8 cellular contexts compared by ENCODE assay signal in genomic region chr17:12730931-12731521, GRCh38. TPM values are rescaled to one million over a fixed set of nuclear protein-coding genes. Genes with fewer than 3 reads are reported as not detected.
A peak's percentile ranks its signal among the peaks of the same experiment; 100 is the strongest.
DNase-seq lines count a peak whose midpoint lies in the region; ATAC-seq, FAIRE-seq and TF ChIP-seq lines count a peak whose summit lies in the region.

No MANE protein-coding gene starts in this region.

- H3K9me3 Mint-ChIP-seq in CD8-positive, alpha-beta memory T cell: peaks cover 0 to 8% (median 2%) of the 10 kb centered on the region in 5 donors

- DNase-seq in HTR-8/SVneo (ENCODE audit: insufficient read length, low spot score) (peak; percentile 6), ecto neural progenitor cell (ENCODE audit: low spot score) (peak; percentile 80), left kidney (ENCODE audit: low read depth, low spot score) (peak; percentile 76), thoracic aorta (ENCODE audit: low spot score) (peak; percentile 87), SK-N-DZ (ENCODE audit: low spot score) (no peak)
- DNase-seq in central memory CD4-positive, alpha-beta T cell: no peak
- DNase-seq in CD8-positive, alpha-beta memory T cell: no peak

- FAIRE-seq in HTR-8/SVneo (lab: Jason Lieb, UNC): no peak

- peaks cover under 1% of the 10 kb centered on the region for H3K36me3 ChIP-seq in thoracic aorta
- no peaks in the 10 kb centered on the region for H3K36me3 ChIP-seq in CD8-positive, alpha-beta memory T cell (ENCODE audit: insufficient read depth, low read length)

- H3K27ac Mint-ChIP-seq in CD8-positive, alpha-beta memory T cell: no peak overlapping the region

- no peak for TF ChIP-seq CTCF in thoracic aorta (IDR thresholded peaks at IDR 0.05)

- CTCF ChIA-PET in CD8-positive, alpha-beta memory T cell (lab: Charles Lee): no interaction called here

- H3K36me3 Mint-ChIP-seq in CD8-positive, alpha-beta memory T cell: no peaks in the 10 kb centered on the region

- ATAC-seq in thoracic aorta (ENCODE audit: insufficient number of reproducible peaks, low FRiP score, low read depth) (peak; percentile 62), GM21576 (IDR thresholded peaks at IDR 0.05; ENCODE audit: unreplicated experiment) (no peak)

- H3K4me1 ChIP-seq in thoracic aorta (ENCODE audit: control insufficient read depth in 1 of 2, low read depth in 2 of 2): peaks cover 9 to 50% of the 10 kb centered on the region in 2 donors
- no peaks in the 10 kb centered on the region for H3K4me1 ChIP-seq in CD8-positive, alpha-beta memory T cell (ENCODE audit: insufficient read depth, low read length)

- POLR2A ChIA-PET in CD8-positive, alpha-beta memory T cell (lab: Charles Lee): no interaction called here

- H3K27me3 Mint-ChIP-seq in CD8-positive, alpha-beta memory T cell: no peaks in the 10 kb centered on the region

- no peaks in the 10 kb centered on the region for H3K4me1 Mint-ChIP-seq in CD8-positive, alpha-beta memory T cell

- H3K4me3 ChIP-seq in thoracic aorta: peak overlapping the region; percentile 1
- H3K4me3 ChIP-seq in CD8-positive, alpha-beta memory T cell (ENCODE audit: low read length): no peak overlapping the region

- no peaks in the 10 kb centered on the region for H3K27me3 ChIP-seq in thoracic aorta (replicated peaks; ENCODE audit: insufficient read depth)
- no peaks in the 10 kb centered on the region for H3K27me3 ChIP-seq in CD8-positive, alpha-beta memory T cell (ENCODE audit: insufficient read depth, low read length, poor library complexity, severe bottlenecking)

- H3K27ac ChIP-seq in thoracic aorta: peak overlapping the region; percentile 63 to 86
- H3K27ac ChIP-seq in CD8-positive, alpha-beta memory T cell (ENCODE audit: low read depth, low read length): no peak overlapping the region

- no peak overlapping the region for H3K4me3 Mint-ChIP-seq in CD8-positive, alpha-beta memory T cell

- no peaks in the 10 kb centered on the region for H3K9me3 ChIP-seq in thoracic aorta
- no peaks in the 10 kb centered on the region for H3K9me3 ChIP-seq in CD8-positive, alpha-beta memory T cell (ENCODE audit: low read length)

RNA-seq across cellular contexts. Expression of gene ARHGAP44, which starts 58.3 kb away (rescaled TPM):
- 10 to 100 TPM in 1 of 2 donors, 1 to 10 TPM in 1; 7.3 to 10.3 TPM for total RNA-seq in thoracic aorta
- 4.2 and 4.6 TPM in 2 replicates for polyA plus RNA-seq in SK-N-DZ (2014; cell fraction: cytosol; rRNA removed)
- polyA plus RNA-seq in SK-N-DZ (2014; cell fraction: nucleus; rRNA removed): 5.8 and 6.0 TPM in 2 replicates
- not detected for total RNA-seq in CD8-positive, alpha-beta memory T cell
- not detected for polyA plus RNA-seq in CD8-positive, alpha-beta memory T cell

Comparison
In these comparisons a context has a peak if more than half of its experiments do, and no peak if none do; other contexts are left out.
1. DNase-seq: peak in HTR-8/SVneo (single experiment), ecto neural progenitor cell (single experiment), left kidney (single experiment) and thoracic aorta (single experiment); none in SK-N-DZ (single experiment), central memory CD4-positive, alpha-beta T cell (single experiment) and CD8-positive, alpha-beta memory T cell (0 of 5).
2. RNA of gene ARHGAP44, which starts 58.3 kb away (total RNA-seq): 7.3 to 10.3 TPM in thoracic aorta; not detected in CD8-positive, alpha-beta memory T cell; every median in the first group is over 4 times any median in the second.